Comparison of ENCODE assay signal across 24 cellular contexts in the genomic region with DNA sequence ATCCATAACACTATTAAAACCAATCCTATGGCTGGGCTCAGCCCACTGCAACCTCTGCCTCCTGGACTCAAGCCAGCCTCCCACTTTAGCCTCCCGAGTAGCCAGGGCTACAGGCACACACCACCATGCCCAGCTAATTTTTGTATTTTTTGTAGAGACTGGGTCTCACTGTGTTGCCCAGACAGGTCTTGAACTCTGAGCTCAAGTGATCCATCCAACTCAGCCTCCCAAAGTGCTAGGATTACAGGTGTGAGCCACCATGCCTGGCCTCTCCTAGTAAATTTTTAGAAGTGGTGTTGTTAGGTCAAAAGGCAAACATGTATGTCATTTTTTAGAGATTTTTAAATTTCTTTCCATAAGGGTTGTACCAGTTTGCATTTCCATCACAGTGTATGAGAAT. TPM values are rescaled to one million over a fixed set of nuclear protein-coding genes. Genes with fewer than 3 reads are reported as not detected.
"Had no signal": no experiment of that assay in that cellular context is flagged by ENCODE, and none has a peak within 500 bp of the region (broad histone marks: within the 10 kb centered on the region; RNA-seq: fewer than 3 reads in every experiment).

No MANE protein-coding gene starts in this region.

- H3K27ac ChIP-seq: HL-60, SJSA1, SK-N-MC had no signal

- DNase-seq: KBM-7, MG63, NCI-H1092, NCI-H1105 treated with DMSO at 0.1 percent for 48 hours, NCI-H1417 treated with DMSO at 0.1 percent for 48 hours, NCI-H146, NCI-H187, NCI-H2029, NCI-H2081 treated with DMSO at 0.1 percent for 48 hours, NCI-H2171, NCI-H226, NCI-H446, NCI-H510A, NCI-H524 treated with DMSO at 0.1 percent for 48 hours, NCI-H82, Right ventricle myocardium superior, RPMI8226, SIG-M5 had no signal

- H3K4me3 ChIP-seq: MG63, SJSA1, SK-N-MC had no signal

- FAIRE-seq: HTR-8/SVneo, RCC 7860 had no signal

- H3K27me3 ChIP-seq: MG63, SJSA1 had no signal

- H3K36me3 ChIP-seq: MG63, SJSA1 had no signal

- H3K9me3 ChIP-seq: MG63, SJSA1 had no signal

RNA-seq across cellular contexts. Expression of a gene that starts 14.2 kb away (rescaled TPM):
- total RNA-seq: LHCN-M2, SJSA1 had no signal
